ENCODE assay signal across 24 cellular contexts in the genomic region with DNA sequence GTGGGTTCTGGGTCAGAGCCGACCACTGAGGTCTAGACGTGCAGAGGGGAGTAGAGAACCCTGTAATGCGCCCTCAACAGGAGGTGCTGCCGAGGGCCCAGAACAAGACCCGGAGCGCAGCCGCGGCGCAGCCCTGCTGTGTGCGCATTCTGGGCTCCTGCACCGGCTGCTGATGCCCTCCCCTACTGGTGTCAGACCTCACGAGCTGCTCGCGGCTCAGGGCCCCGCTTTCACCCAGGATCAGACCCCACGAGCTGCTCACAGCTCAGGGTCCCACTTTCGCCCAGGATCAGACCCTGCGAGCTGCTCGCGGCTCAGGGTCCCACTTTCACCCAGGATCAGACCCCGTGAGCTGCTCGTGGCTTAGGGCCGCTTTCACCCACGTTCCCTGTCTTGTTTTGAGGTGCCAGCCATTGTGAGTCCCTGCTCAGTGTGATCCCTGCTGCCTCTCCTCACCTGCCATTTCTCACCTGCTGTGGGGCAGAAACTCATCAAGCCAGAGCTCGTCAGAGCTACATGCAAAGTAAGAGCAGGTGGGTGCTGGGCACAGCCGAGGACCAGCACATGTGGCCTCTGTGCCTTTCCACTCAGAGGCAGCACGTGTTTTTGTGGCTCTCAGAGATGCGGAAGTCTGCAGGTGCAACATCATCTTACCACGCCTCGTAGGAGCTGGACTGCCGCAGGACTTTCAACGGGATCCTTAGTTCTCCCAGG. TPM values are rescaled to one million over a fixed set of nuclear protein-coding genes. Genes with fewer than 3 reads are reported as not detected.
DNase-seq lines count a peak whose midpoint lies in the region; ATAC-seq and TF ChIP-seq lines count a peak whose summit lies in the region.
"Had no signal": no experiment of that assay in that cellular context is flagged by ENCODE, and none has a peak within 500 bp of the region (broad histone marks: within the 10 kb centered on the region; RNA-seq: fewer than 3 reads in every experiment).

No MANE protein-coding gene starts in this region.

- no peak for TF ChIP-seq CTCF in RWPE1 (conservative IDR thresholded peaks at IDR 0.05; ENCODE audit: low read depth)

- peaks cover 14% of the 10 kb centered on the region for H3K36me3 Mint-ChIP-seq in activated naive CD8-positive, alpha-beta T cell treated with anti-CD3 and anti-CD28 coated beads for 36 hours
- H3K36me3 Mint-ChIP-seq in activated naive CD8-positive, alpha-beta T cell treated with anti-CD3 and anti-CD28 coated beads, Interleukin-2, amount 50 U/mL, for 24 hours (ENCODE audit: low read depth) = peaks cover 31% of the 10 kb centered on the region
- H3K36me3 Mint-ChIP-seq in IgD-negative memory B cell = no peaks in the 10 kb centered on the region
- peaks cover 43% of the 10 kb centered on the region for H3K36me3 Mint-ChIP-seq in stimulated activated memory B cell treated with anti-CD40 and anti-IgM and Interleukin-4, amounts not matched to agents 10 μg/mL and 1 μg/mL and 100 μg/mL, for 72 hours

- CTCF ChIA-PET in RWPE1 (lab: Yijun Ruan, JAX) = no interaction called here

- no peak overlapping the region for H3K4me3 Mint-ChIP-seq in activated naive CD8-positive, alpha-beta T cell treated with anti-CD3 and anti-CD28 coated beads for 36 hours
- no peak overlapping the region for H3K4me3 Mint-ChIP-seq in activated naive CD8-positive, alpha-beta T cell treated with anti-CD3 and anti-CD28 coated beads, Interleukin-2, amount 50 U/mL, for 24 hours
- peak overlapping the region in 2 of 4 donors; percentile 45 to 73 for H3K4me3 Mint-ChIP-seq in IgD-negative memory B cell
- H3K4me3 Mint-ChIP-seq in stimulated activated memory B cell treated with anti-CD40 and anti-IgM and Interleukin-4, amounts not matched to agents 10 μg/mL and 1 μg/mL and 100 μg/mL, for 72 hours = no peak overlapping the region
- H3K4me3 Mint-ChIP-seq: activated CD8-positive, alpha-beta T cell treated with anti-CD3 and anti-CD28 coated beads, Interleukin-2, amount 10 ng/mL, durations not matched to agents 7 days and 5 days had no signal

- peaks cover 2% of the 10 kb centered on the region for H3K4me1 Mint-ChIP-seq in activated naive CD8-positive, alpha-beta T cell treated with anti-CD3 and anti-CD28 coated beads for 36 hours
- peaks cover 8% of the 10 kb centered on the region for H3K4me1 Mint-ChIP-seq in activated naive CD8-positive, alpha-beta T cell treated with anti-CD3 and anti-CD28 coated beads, Interleukin-2, amount 50 U/mL, for 24 hours
- H3K4me1 Mint-ChIP-seq in IgD-negative memory B cell = peaks cover 21 to 27% (median 24%) of the 10 kb centered on the region in 3 donors
- peaks cover 53% of the 10 kb centered on the region for H3K4me1 Mint-ChIP-seq in stimulated activated memory B cell treated with anti-CD40 and anti-IgM and Interleukin-4, amounts not matched to agents 10 μg/mL and 1 μg/mL and 100 μg/mL, for 72 hours

- H3K27ac ChIP-seq in RWPE1 = peak overlapping the region; percentile 29
- H3K27ac ChIP-seq: ascending aorta, esophagus squamous epithelium, gastroesophageal sphincter, GM23248, neutrophil had no signal

- no peak for DNase-seq in activated naive CD8-positive, alpha-beta T cell treated with anti-CD3 and anti-CD28 coated beads for 36 hours
- no peak for DNase-seq in activated naive CD8-positive, alpha-beta T cell treated with anti-CD3 and anti-CD28 coated beads, Interleukin-2, amount 50 U/mL, for 24 hours
- no peak for DNase-seq in RWPE1 (ENCODE audit: low spot score)
- DNase-seq in activated CD4-positive, CD25-positive, alpha-beta regulatory T cell (lab: John Stamatoyannopoulos, UW) = no peak
- DNase-seq: activated CD8-positive, alpha-beta T cell treated with anti-CD3 and anti-CD28 coated beads, Interleukin-2, amount 10 ng/mL, durations not matched to agents 7 days and 5 days; activated naive CD4-positive, alpha-beta T cell; activated T-cell treated with anti-CD3 and anti-CD28 coated beads, Interleukin-2, amount 50 U/mL, for 1 hour; effector CD8-positive, alpha-beta T cell; EL; esophagus squamous epithelium; GM23248; NCI-H1105 treated with DMSO at 0.1 percent for 48 hours; NCI-H510A treated with DMSO at 0.1 percent for 48 hours; stimulated activated naive CD4-positive, alpha-beta T cell; T1000; trophoblast cell had no signal

- H3K9me3 Mint-ChIP-seq in activated naive CD8-positive, alpha-beta T cell treated with anti-CD3 and anti-CD28 coated beads for 36 hours = no peaks in the 10 kb centered on the region
- H3K9me3 Mint-ChIP-seq in activated naive CD8-positive, alpha-beta T cell treated with anti-CD3 and anti-CD28 coated beads, Interleukin-2, amount 50 U/mL, for 24 hours = no peaks in the 10 kb centered on the region
- H3K9me3 Mint-ChIP-seq in IgD-negative memory B cell = no peaks in the 10 kb centered on the region
- H3K9me3 Mint-ChIP-seq in stimulated activated memory B cell treated with anti-CD40 and anti-IgM and Interleukin-4, amounts not matched to agents 10 μg/mL and 1 μg/mL and 100 μg/mL, for 72 hours = no peaks in the 10 kb centered on the region

- H3K27me3 Mint-ChIP-seq in activated naive CD8-positive, alpha-beta T cell treated with anti-CD3 and anti-CD28 coated beads for 36 hours = no peaks in the 10 kb centered on the region
- no peaks in the 10 kb centered on the region for H3K27me3 Mint-ChIP-seq in activated naive CD8-positive, alpha-beta T cell treated with anti-CD3 and anti-CD28 coated beads, Interleukin-2, amount 50 U/mL, for 24 hours
- no peaks in the 10 kb centered on the region for H3K27me3 Mint-ChIP-seq in IgD-negative memory B cell
- no peaks in the 10 kb centered on the region for H3K27me3 Mint-ChIP-seq in stimulated activated memory B cell treated with anti-CD40 and anti-IgM and Interleukin-4, amounts not matched to agents 10 μg/mL and 1 μg/mL and 100 μg/mL, for 72 hours

- peak overlapping the region; percentile 20 for H3K27ac Mint-ChIP-seq in activated naive CD8-positive, alpha-beta T cell treated with anti-CD3 and anti-CD28 coated beads for 36 hours
- H3K27ac Mint-ChIP-seq in activated naive CD8-positive, alpha-beta T cell treated with anti-CD3 and anti-CD28 coated beads, Interleukin-2, amount 50 U/mL, for 24 hours = no peak overlapping the region
- peak overlapping the region; percentile 75 to 88 (median 81) for H3K27ac Mint-ChIP-seq in IgD-negative memory B cell
- H3K27ac Mint-ChIP-seq in stimulated activated memory B cell treated with anti-CD40 and anti-IgM and Interleukin-4, amounts not matched to agents 10 μg/mL and 1 μg/mL and 100 μg/mL, for 72 hours = peak overlapping the region; percentile 76
- H3K27ac Mint-ChIP-seq: activated CD8-positive, alpha-beta T cell treated with anti-CD3 and anti-CD28 coated beads, Interleukin-2, amount 10 ng/mL, durations not matched to agents 7 days and 5 days had no signal

- no peak for ATAC-seq in activated naive CD8-positive, alpha-beta T cell treated with anti-CD3 and anti-CD28 coated beads, Interleukin-2, amount 50 U/mL, for 24 hours
- no peak for ATAC-seq in stimulated activated memory B cell treated with anti-CD40 and anti-IgM and Interleukin-4, amounts not matched to agents 10 μg/mL and 1 μg/mL and 100 μg/mL, for 72 hours
- ATAC-seq in HG02588 (IDR thresholded peaks at IDR 0.05; ENCODE audit: unreplicated experiment) (no peak), GM18519 (IDR thresholded peaks at IDR 0.05; ENCODE audit: low FRiP score, unreplicated experiment) (no peak)
- ATAC-seq: activated CD8-positive, alpha-beta T cell treated with anti-CD3 and anti-CD28 coated beads, Interleukin-2, amount 10 ng/mL, durations not matched to agents 7 days and 5 days; gastroesophageal sphincter had no signal

- POLR2A ChIA-PET in RWPE1 (lab: Yijun Ruan, JAX; ENCODE audit: low non-redundant PET) = no interaction called here

RNA-seq across cellular contexts. Expression of gene C13orf46, which starts 47.0 kb away (rescaled TPM):
- under 1 TPM; 0.96 to 0.99 TPM for total RNA-seq in activated naive CD8-positive, alpha-beta T cell treated with anti-CD3 and anti-CD28 coated beads for 36 hours
- polyA plus RNA-seq in IgD-negative memory B cell = 1.1 TPM
- total RNA-seq: esophagus squamous epithelium, GM23248 had no signal
- polyA plus RNA-seq: keratinocyte had no signal
